In genomic region chr3:115513411-115513800, GRCh38 we compare ENCODE assay signal across 8 cellular contexts.
DNase-seq lines count a peak whose midpoint lies in the region; TF ChIP-seq lines count a peak whose summit lies in the region.

No MANE protein-coding gene starts in this region.

- no peaks in the 10 kb centered on the region for H3K27me3 ChIP-seq in CD4-positive, alpha-beta memory T cell (ENCODE audit: insufficient read depth, low read length)
- H3K27me3 ChIP-seq in duodenal mucosa (ENCODE audit: control insufficient read depth in 1 of 2, insufficient read depth in 2 of 2, low read length in 2 of 2) = peaks cover 0 to 5% of the 10 kb centered on the region in 2 donors

- H3K4me1 ChIP-seq in CD4-positive, alpha-beta memory T cell (ENCODE audit: insufficient read depth, low read length) = peaks cover 6% of the 10 kb centered on the region
- H3K4me1 ChIP-seq in duodenal mucosa (ENCODE audit: control insufficient read depth in 1 of 2, insufficient read depth in 2 of 2, low read length in 2 of 2) = peaks cover 14% of the 10 kb centered on the region in 2 donors

- H3K36me3 ChIP-seq in CD4-positive, alpha-beta memory T cell (ENCODE audit: insufficient read depth, low read length) = no peaks in the 10 kb centered on the region
- H3K36me3 ChIP-seq in duodenal mucosa (ENCODE audit: control insufficient read depth in 1 of 2, insufficient read depth in 2 of 2, low read length in 2 of 2) = no peaks in the 10 kb centered on the region

- POLR2A ChIA-PET in CD4-positive, alpha-beta memory T cell (lab: Charles Lee; ENCODE audit: partially characterized antibody) = interaction anchor here (1.1 kb wide), 1 partner anchor 270 kb away, joined by 3 read pairs; no protein-coding TSS in a partner anchor

- H3K4me3 ChIP-seq in CD4-positive, alpha-beta memory T cell (ENCODE audit: low read length in 2 of 2) = peak overlapping the region; percentile 33 to 61
- peak overlapping the region; percentile 68 to 70 for H3K4me3 ChIP-seq in duodenal mucosa (ENCODE audit: low read depth in 1 of 2, low read length in 2 of 2)

- H3K36me3 Mint-ChIP-seq in CD4-positive, alpha-beta memory T cell = peaks cover 0 to 4% of the 10 kb centered on the region in 2 donors
- no peaks in the 10 kb centered on the region for H3K36me3 Mint-ChIP-seq in nephron progenitor cell (ENCODE audit: low read depth)

- no peak for TF ChIP-seq CTCF in nephron progenitor cell (IDR thresholded peaks at IDR 0.05)

- H3K27ac ChIP-seq in CD4-positive, alpha-beta memory T cell (ENCODE audit: low read depth, low read length) = no peak overlapping the region
- no peak overlapping the region for H3K27ac ChIP-seq in duodenal mucosa (ENCODE audit: low read depth, low read length)

- H3K27ac Mint-ChIP-seq in CD4-positive, alpha-beta memory T cell = peak overlapping the region; percentile 4 to 91 (median 76)
- H3K27ac Mint-ChIP-seq in nephron progenitor cell = peak overlapping the region; percentile 87

- H3K4me3 Mint-ChIP-seq in CD4-positive, alpha-beta memory T cell = peak overlapping the region; percentile 89 to 97 (median 94)
- H3K4me3 Mint-ChIP-seq in nephron progenitor cell = peak overlapping the region; percentile 91

- H3K9me3 Mint-ChIP-seq in CD4-positive, alpha-beta memory T cell = peaks cover 0 to 1% (median 0%) of the 10 kb centered on the region in 8 donors
- H3K9me3 Mint-ChIP-seq in nephron progenitor cell = no peaks in the 10 kb centered on the region

- H3K9me3 ChIP-seq in CD4-positive, alpha-beta memory T cell (ENCODE audit: control insufficient read depth in 1 of 2, low read length in 2 of 2) = no peaks in the 10 kb centered on the region
- no peaks in the 10 kb centered on the region for H3K9me3 ChIP-seq in duodenal mucosa (ENCODE audit: control insufficient read depth in 1 of 2, low read length in 2 of 2)

- peaks cover 3 to 24% (median 16%) of the 10 kb centered on the region in 4 donors for H3K4me1 Mint-ChIP-seq in CD4-positive, alpha-beta memory T cell
- peaks cover 39% of the 10 kb centered on the region for H3K4me1 Mint-ChIP-seq in nephron progenitor cell

- intact Hi-C loops in CD4-positive, alpha-beta memory T cell (cut with micrococcal nuclease) = loop anchor here (5.0 kb wide), 1 partner anchor 144 kb away; no protein-coding TSS in a partner anchor

- CTCF ChIA-PET in CD4-positive, alpha-beta memory T cell (lab: Charles Lee; ENCODE audit: partially characterized antibody) = no interaction called here

- peak overlapping the region in 1 of 2 donors; percentile 51 for H3K9ac ChIP-seq in duodenal mucosa (ENCODE audit: low read depth in 1 of 2, low read length in 2 of 2)

- DNase-seq in CD4-positive, alpha-beta memory T cell = peak in 4 of 5 donors; percentile 49 to 60 (median 54)
- peak; percentile 9 for DNase-seq in NAMALWA (ENCODE audit: low spot score)
- no peak for DNase-seq in nephron progenitor cell
- DNase-seq in pons (ENCODE audit: low spot score) = no peak
- no peak for DNase-seq in SIG-M5 treated with dmso at 0.1 percent for 504 hours (lab: John Stamatoyannopoulos, UW; ENCODE audit: unreplicated experiment)
- DNase-seq in NCI-H1436 (lab: John Stamatoyannopoulos, UW) = no peak
- DNase-seq in cerebellum (ENCODE audit: low spot score) = no peak

- H3K27me3 Mint-ChIP-seq in CD4-positive, alpha-beta memory T cell = peaks cover 4 to 9% of the 10 kb centered on the region in 2 donors
- no peaks in the 10 kb centered on the region for H3K27me3 Mint-ChIP-seq in nephron progenitor cell (ENCODE audit: low read depth, poor library complexity)

Comparison
In these comparisons a context has a peak if more than half of its experiments do, and no peak if none do; other contexts are left out.
1. DNase-seq: peak in CD4-positive, alpha-beta memory T cell (4 of 5) and NAMALWA (single experiment); none in nephron progenitor cell (single experiment), pons (single experiment), SIG-M5 treated with dmso at 0.1 percent for 504 hours (single experiment), NCI-H1436 (single experiment) and cerebellum (single experiment).